8 cellular contexts compared by ENCODE assay signal in the genomic region with DNA sequence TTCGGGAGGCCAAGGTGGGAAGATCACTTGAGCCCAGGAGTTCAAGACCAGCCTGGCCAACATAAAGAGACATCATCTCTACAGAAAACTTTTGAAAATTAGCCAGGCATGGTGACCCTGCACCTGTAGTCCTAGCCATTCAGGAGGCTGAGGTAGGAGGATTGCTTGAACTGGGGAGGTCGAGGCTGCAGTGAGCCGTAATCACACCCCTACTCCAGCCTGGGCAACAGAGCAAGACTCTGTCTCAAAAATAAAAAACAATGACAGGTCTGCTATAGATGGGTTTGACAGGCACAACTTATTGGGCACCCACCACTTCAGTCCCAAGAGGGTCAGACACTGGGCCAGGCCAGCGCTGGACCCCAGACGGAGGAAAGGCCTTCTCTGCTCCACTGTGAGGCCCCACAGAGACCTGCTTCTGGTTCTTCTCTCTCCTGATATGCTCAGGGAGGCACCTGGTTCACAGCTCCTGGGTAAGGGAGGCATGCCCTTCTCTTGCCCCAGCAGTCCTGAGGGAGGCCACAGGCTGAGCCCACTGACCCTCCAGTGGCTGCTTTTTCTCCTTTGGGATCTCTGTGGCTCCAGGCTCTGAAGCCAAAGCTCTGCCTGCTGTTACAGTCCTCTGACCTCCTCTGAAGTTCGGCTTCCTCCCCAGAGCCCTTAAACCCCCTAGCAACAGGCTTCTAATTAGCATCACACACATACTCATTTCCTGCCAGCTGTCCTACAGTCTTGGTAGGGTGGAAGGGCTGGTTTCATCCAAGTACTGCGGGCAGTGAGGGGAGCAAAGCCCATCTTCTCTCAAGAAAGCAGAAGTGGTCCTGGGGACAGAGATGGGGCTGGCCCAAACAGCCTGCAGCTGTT. TPM values are rescaled to one million over a fixed set of nuclear protein-coding genes. Genes with fewer than 3 reads are reported as not detected.
DNase-seq lines count a peak whose midpoint lies in the region; ATAC-seq, FAIRE-seq and TF ChIP-seq lines count a peak whose summit lies in the region.

No MANE protein-coding gene starts in this region.

- H3K23me2 ChIP-seq in H1 (ENCODE audit: low read depth, low read length): no peaks in the 10 kb centered on the region; the same call in 1 of the 2 replicates

- TF ChIP-seq RAD21 in H1 (IDR thresholded peaks at IDR 0.05 in 1 of 2, conservative IDR thresholded peaks at IDR 0.05 in 1 of 2; ENCODE audit: low read depth in 2 of 2, low read length in 2 of 2): 0 out of 4 replicates have a peak, but pooled peaks of 1 of the 2 experiments have one; percentile 8

- DNase-seq in GDM1 (lab: John Stamatoyannopoulos, UW) (peak; percentile 91), GM19239 (ENCODE audit: insufficient read length, low spot score) (peak; percentile 85), NT2/D1 (ENCODE audit: low read depth, low spot score) (peak; percentile 94), H1 (ENCODE audit: low read depth in 1 of 2, low spot score in 2 of 2) (peak; percentile 53 to 63), sciatic nerve (ENCODE audit: low spot score) (peak; percentile 42), NCI-H1048 (lab: John Stamatoyannopoulos, UW) (no peak), HTR-8/SVneo (ENCODE audit: insufficient read length, low spot score) (no peak)

- intact Hi-C loops in sciatic nerve (cut with DNase I): no loop called here

- H3K4me1 ChIP-seq in NT2/D1 (ENCODE audit: insufficient read depth, insufficient read length) (peaks cover 14% of the 10 kb centered on the region), H1 (replicated peaks in 1 of 4; ENCODE audit: control insufficient read depth in 3 of 4, insufficient read depth in 4 of 4, low read length in 3 of 4) (peaks cover 3 to 10% (median 5%) of the 10 kb centered on the region in 4 experiments; a peak in 4 of 7 replicates)

- CTCF ChIA-PET in H1 (lab: Charles Lee; ENCODE audit: partially characterized antibody): interaction anchor here (0.8 to 7.9 kb wide), 12 partner anchors 14 to 89 kb away, joined by 3 to 80 read pairs (median 4); a partner anchor contains a TSS

- H3K14ac ChIP-seq in H1 (ENCODE audit: insufficient read length): no peak overlapping the region

- H3K36me3 ChIP-seq in NT2/D1 (ENCODE audit: insufficient read depth, insufficient read length, low read length): no peaks in the 10 kb centered on the region
- no peaks in the 10 kb centered on the region for H3K36me3 ChIP-seq in H1 (ENCODE audit: control insufficient read depth in 2 of 4, insufficient read depth in 4 of 4, low read length in 3 of 4)

- H3K4ac ChIP-seq in H1 (replicated peaks; ENCODE audit: insufficient read length, low read depth, low read length): no peak overlapping the region

- no peak overlapping the region for H3K23ac ChIP-seq in H1 (ENCODE audit: insufficient read length)

- H3K79me1 ChIP-seq in H1 (ENCODE audit: low read depth, low read length): no peaks in the 10 kb centered on the region

- no peak for TF ChIP-seq CTCF in H1 (IDR thresholded peaks at IDR 0.05; ENCODE audit: control extremely low read depth in 1 of 3, insufficient read depth in 1 of 3, low read depth in 1 of 3, low read length in 3 of 3)

- peak overlapping the region; percentile 37 for H3K9ac ChIP-seq in NT2/D1 (ENCODE audit: insufficient read length, low read depth)
- no peak overlapping the region; a peak in 2 of 7 replicates for H3K9ac ChIP-seq in H1 (replicated peaks in 1 of 4; ENCODE audit: extremely low read depth in 1 of 4, low read depth in 3 of 4, low read length in 3 of 4)

- peak in 1 of 2 experiments; percentile 80; a peak in 1 of 3 replicates for TF ChIP-seq EP300 in H1 (IDR thresholded peaks at IDR 0.05; ENCODE audit: borderline replicate concordance in 1 of 2, low read depth in 2 of 2, low read length in 2 of 2)

- 73% methylated on average over 7 of the region's 7 CpGs; no CpG with 5 or more reads in 1 of the 2 experiments for WGBS in H1 (ENCODE audit: extremely low coverage in 1 of 2, insufficient coverage in 1 of 2, insufficient read length in 1 of 2, insufficient replicate concordance in 2 of 2, low coverage in 1 of 2, low lambda C conversion rate in 2 of 2, missing lambda C conversion rate in 1 of 2), 2 experiments

- H4K91ac ChIP-seq in H1 (replicated peaks; ENCODE audit: insufficient read length, low read length): peak overlapping the region; percentile 38

- H2AFZ ChIP-seq in H1 (ENCODE audit: low read length): peak overlapping the region; percentile 74; the same call in 1 of the 2 replicates

- peak; percentile 98 for ATAC-seq in HG03108 (IDR thresholded peaks at IDR 0.05; ENCODE audit: unreplicated experiment)
- ATAC-seq in sciatic nerve: peak; percentile 49

- no peaks in the 10 kb centered on the region for H3K79me2 ChIP-seq in H1 (ENCODE audit: control insufficient read depth in 1 of 2, insufficient read depth in 2 of 2, low read length in 2 of 2)

- 0 out of 2 replicates have a peak overlapping the region, but pooled peaks have one; percentile 65 for H2AK5ac ChIP-seq in H1 (ENCODE audit: low read depth, low read length)

- FAIRE-seq in GM19239 (lab: Jason Lieb, UNC) (peak; percentile 86), H1 (lab: Jason Lieb, UNC) (peak; percentile 48), HTR-8/SVneo (lab: Jason Lieb, UNC) (no peak)

- peak overlapping the region; percentile 87; the same call in 1 of the 2 replicates for H2BK12ac ChIP-seq in H1 (ENCODE audit: low read depth, low read length)

- no peak overlapping the region for H3K56ac ChIP-seq in H1 (replicated peaks; ENCODE audit: insufficient read length, low read depth, low read length)

- peak in 1 of 2 experiments; percentile 59; a peak in 2 of 3 replicates for TF ChIP-seq POLR2A in H1 (IDR thresholded peaks at IDR 0.05; ENCODE audit: control extremely low read depth in 1 of 2, low read depth in 2 of 2, low read length in 2 of 2)

- H3K4me3 ChIP-seq in NT2/D1 (ENCODE audit: insufficient read length, low read depth) (no peak overlapping the region), H1 (ENCODE audit: extremely low read depth in 1 of 4, insufficient read depth in 2 of 4, low read depth in 3 of 4, low read length in 4 of 4) (no peak overlapping the region)

- H4K8ac ChIP-seq in H1 (ENCODE audit: extremely low read depth, insufficient read depth, low read length): no peak overlapping the region

- peak overlapping the region; percentile 31 to 59 for H3K4me2 ChIP-seq in H1 (ENCODE audit: insufficient read depth in 1 of 2, low read depth in 2 of 2, low read length in 2 of 2)

- H3K18ac ChIP-seq in H1 (ENCODE audit: extremely low read depth, low read length): peak overlapping the region; percentile 86; the same call in 1 of the 2 replicates

- H4K5ac ChIP-seq in H1 (ENCODE audit: insufficient read length, low read depth, low read length): no peak overlapping the region

- H3K9me3 ChIP-seq in NT2/D1 (ENCODE audit: insufficient read depth, low read length) (no peaks in the 10 kb centered on the region), H1 (ENCODE audit: insufficient read depth in 2 of 2, low read depth in 1 of 2, low read length in 1 of 2) (no peaks in the 10 kb centered on the region)

- peak overlapping the region; percentile 97; the same call in 1 of the 2 replicates for H2BK5ac ChIP-seq in H1 (ENCODE audit: low read depth, low read length)

- H2BK120ac ChIP-seq in H1 (replicated peaks; ENCODE audit: low read depth, low read length): no peak overlapping the region

- no peak overlapping the region for H2BK15ac ChIP-seq in H1 (ENCODE audit: low read length)

- POLR2A ChIA-PET in H1 (lab: Charles Lee; ENCODE audit: partially characterized antibody): interaction anchor here (0.5 to 4.2 kb wide), 17 partner anchors 8 to 106 kb away, joined by 3 to 20 read pairs (median 4); a partner anchor contains a TSS

- no peak overlapping the region for H3K27ac ChIP-seq in H1 (ENCODE audit: low read depth, low read length)

- H2BK20ac ChIP-seq in H1 (ENCODE audit: low read length): 0 out of 2 replicates have a peak overlapping the region, but pooled peaks have one; percentile 61

- H3K27me3 ChIP-seq in NT2/D1 (ENCODE audit: insufficient read depth, insufficient read length) (no peaks in the 10 kb centered on the region), H1 (replicated peaks in 1 of 4; ENCODE audit: control insufficient read depth in 3 of 4, extremely low read depth in 1 of 4, insufficient read depth in 3 of 4, low read length in 3 of 4) (no peaks in the 10 kb centered on the region)

- H4K20me1 ChIP-seq in H1 (replicated peaks in 1 of 2; ENCODE audit: control insufficient read depth in 1 of 2, insufficient read depth in 2 of 2, low read length in 2 of 2): no peaks in the 10 kb centered on the region

RNA-seq across cellular contexts. Expression of a gene that starts 14.4 kb away (rescaled TPM):
- total RNA-seq in H1 (2021; fragmentation: NEBNext Ultra II Directional; extraction: Animal tissue kit (Norgen Biotek cat#: 25700)): 14.7 and 14.9 TPM in 2 replicates
- polyA plus RNA-seq in H1 (2011; rRNA removed): 51.7 and 61.4 TPM in 2 replicates
- polyA plus RNA-seq in H1 (2011; cell fraction: cytosol; rRNA removed): 45.0 TPM
- polyA plus RNA-seq in H1 (2011; cell fraction: nucleus; rRNA removed): 26.3 TPM
- 14.2 to 25.5 TPM (median 21.1 TPM) in 4 replicates for polyA plus RNA-seq in H1 (2012, experiment 1 of 2)
- polyA plus RNA-seq in H1 (2012, experiment 2 of 2): 26.5 TPM
- polyA plus RNA-seq in H1 (2013, experiment 1 of 2): 17.5 TPM
- 17.9 TPM for polyA plus RNA-seq in H1 (2013, experiment 2 of 2)
- polyA minus RNA-seq in H1 (2011; rRNA and poly(A)+ RNA removed): 12.3 and 17.1 TPM in 2 replicates
- 11.1 TPM for polyA minus RNA-seq in H1 (2011; cell fraction: cytosol; rRNA and poly(A)+ RNA removed)
- polyA minus RNA-seq in H1 (2011; cell fraction: nucleus; rRNA and poly(A)+ RNA removed): 7.6 TPM
- total RNA-seq in sciatic nerve: 58.4 TPM

RNA-seq across cellular contexts. Expression of a gene that starts 17.6 kb away (rescaled TPM):
- 1.4 and 1.5 TPM in 2 replicates for total RNA-seq in H1 (2021; fragmentation: NEBNext Ultra II Directional; extraction: Animal tissue kit (Norgen Biotek cat#: 25700))
- polyA plus RNA-seq in H1 (2011; rRNA removed): 3.7 and 5.3 TPM in 2 replicates
- polyA plus RNA-seq in H1 (2011; cell fraction: cytosol; rRNA removed): 3.0 TPM
- polyA plus RNA-seq in H1 (2011; cell fraction: nucleus; rRNA removed): 1.3 TPM
- polyA plus RNA-seq in H1 (2012, experiment 1 of 2): 1.7 to 4.9 TPM (median 3.7 TPM) in 4 replicates
- 1.6 TPM for polyA plus RNA-seq in H1 (2012, experiment 2 of 2)
- polyA plus RNA-seq in H1 (2013, experiment 1 of 2): 1.2 TPM
- 1.6 TPM for polyA plus RNA-seq in H1 (2013, experiment 2 of 2)
- 0.63 and 3.6 TPM in 2 replicates for polyA minus RNA-seq in H1 (2011; rRNA and poly(A)+ RNA removed)
- 2.6 TPM for polyA minus RNA-seq in H1 (2011; cell fraction: cytosol; rRNA and poly(A)+ RNA removed)
- not detected for polyA minus RNA-seq in H1 (2011; cell fraction: nucleus; rRNA and poly(A)+ RNA removed)
- 0.49 TPM for total RNA-seq in sciatic nerve

RNA-seq across cellular contexts. Expression of a gene that starts 28.8 kb away (rescaled TPM):
- total RNA-seq in H1 (2021; fragmentation: NEBNext Ultra II Directional; extraction: Animal tissue kit (Norgen Biotek cat#: 25700)): 63.6 and 65.3 TPM in 2 replicates
- polyA plus RNA-seq in H1 (2011; rRNA removed): 79.0 and 127 TPM in 2 replicates
- polyA plus RNA-seq in H1 (2011; cell fraction: cytosol; rRNA removed): 122 TPM
- polyA plus RNA-seq in H1 (2011; cell fraction: nucleus; rRNA removed): 65.5 TPM
- polyA plus RNA-seq in H1 (2012, experiment 1 of 2): 102 to 124 TPM (median 115 TPM) in 4 replicates
- 229 TPM for polyA plus RNA-seq in H1 (2012, experiment 2 of 2)
- 97.0 TPM for polyA plus RNA-seq in H1 (2013, experiment 1 of 2)
- 96.5 TPM for polyA plus RNA-seq in H1 (2013, experiment 2 of 2)
- polyA minus RNA-seq in H1 (2011; rRNA and poly(A)+ RNA removed): 33.9 and 48.4 TPM in 2 replicates
- 12.7 TPM for polyA minus RNA-seq in H1 (2011; cell fraction: cytosol; rRNA and poly(A)+ RNA removed)
- 18.6 TPM for polyA minus RNA-seq in H1 (2011; cell fraction: nucleus; rRNA and poly(A)+ RNA removed)
- 112 TPM for total RNA-seq in sciatic nerve

RNA-seq across cellular contexts. Expression of a gene that starts 29.7 kb away (rescaled TPM):
- not detected in 2 replicates for total RNA-seq in H1 (2021; fragmentation: NEBNext Ultra II Directional; extraction: Animal tissue kit (Norgen Biotek cat#: 25700))
- polyA plus RNA-seq in H1 (2011; rRNA removed): 1.1 and 2.0 TPM in 2 replicates
- 2.4 TPM for polyA plus RNA-seq in H1 (2011; cell fraction: cytosol; rRNA removed)
- 0.34 TPM for polyA plus RNA-seq in H1 (2011; cell fraction: nucleus; rRNA removed)
- 1.5 to 3.8 TPM (median 2.2 TPM) in 4 replicates for polyA plus RNA-seq in H1 (2012, experiment 1 of 2)
- polyA plus RNA-seq in H1 (2012, experiment 2 of 2): 1.8 TPM
- 0.36 TPM for polyA plus RNA-seq in H1 (2013, experiment 1 of 2)
- 0.13 TPM for polyA plus RNA-seq in H1 (2013, experiment 2 of 2)
- polyA minus RNA-seq in H1 (2011; rRNA and poly(A)+ RNA removed): 0.41 and 0.47 TPM in 2 replicates
- polyA minus RNA-seq in H1 (2011; cell fraction: cytosol; rRNA and poly(A)+ RNA removed): not detected
- 0.40 TPM for polyA minus RNA-seq in H1 (2011; cell fraction: nucleus; rRNA and poly(A)+ RNA removed)
- 99.7 TPM for total RNA-seq in sciatic nerve

RNA-seq across cellular contexts. Expression of a gene that starts 32.9 kb away (rescaled TPM):
- total RNA-seq in H1 (2021; fragmentation: NEBNext Ultra II Directional; extraction: Animal tissue kit (Norgen Biotek cat#: 25700)): 2.0 TPM in 1 of 2 replicates, not detected in the other
- polyA plus RNA-seq in H1 (2011; rRNA removed): 0.71 and 0.86 TPM in 2 replicates
- 1.1 TPM for polyA plus RNA-seq in H1 (2011; cell fraction: cytosol; rRNA removed)
- 0.78 TPM for polyA plus RNA-seq in H1 (2011; cell fraction: nucleus; rRNA removed)
- 0.69 to 2.1 TPM (median 1.2 TPM) in 4 replicates for polyA plus RNA-seq in H1 (2012, experiment 1 of 2)
- polyA plus RNA-seq in H1 (2012, experiment 2 of 2): 0.20 TPM
- polyA plus RNA-seq in H1 (2013, experiment 1 of 2): 2.0 TPM
- polyA plus RNA-seq in H1 (2013, experiment 2 of 2): 2.6 TPM
- polyA minus RNA-seq in H1 (2011; rRNA and poly(A)+ RNA removed): 0.60 TPM in 1 of 2 replicates, not detected in the other
- not detected for polyA minus RNA-seq in H1 (2011; cell fraction: cytosol; rRNA and poly(A)+ RNA removed)
- not detected for polyA minus RNA-seq in H1 (2011; cell fraction: nucleus; rRNA and poly(A)+ RNA removed)
- total RNA-seq in sciatic nerve: 3.5 TPM

Comparison
In these comparisons a context has a peak if more than half of its experiments do, and no peak if none do; other contexts are left out.
1. DNase-seq: peak in GDM1 (single experiment), GM19239 (single experiment), NT2/D1 (single experiment), H1 (2 of 2) and sciatic nerve (single experiment); none in NCI-H1048 (single experiment) and HTR-8/SVneo (single experiment).